Comparison of ENCODE assay signal across 31 cellular contexts in genomic region chr1:238501290-238501689, GRCh38.
"Had no signal": no experiment of that assay in that cellular context is flagged by ENCODE, and none has a peak within 500 bp of the region (broad histone marks: within the 10 kb centered on the region; RNA-seq: fewer than 3 reads in every experiment).

No MANE protein-coding gene starts in this region.

- H3K4me3 ChIP-seq: body of pancreas, esophagus muscularis mucosa had no signal

- H3K27ac ChIP-seq: body of pancreas, esophagus muscularis mucosa had no signal

- DNase-seq: activated CD4-positive, alpha-beta memory T cell treated with anti-CD3 and anti-CD28 coated beads for 36 hours; activated CD4-positive, alpha-beta T cell treated with anti-CD3 and anti-CD28 coated beads for 36 hours; activated CD4-positive, alpha-beta T cell treated with anti-CD3 and anti-CD28 coated beads, Interleukin-2, amount 10 ng/mL, durations not matched to agents 24 days and 14 days; activated CD4-positive, CD25-positive, alpha-beta regulatory T cell; activated CD4-positive, CD25-positive, alpha-beta regulatory T cell treated with anti-CD3 and anti-CD28 coated beads, Interleukin-2, amount 50 U/mL, for 72 hours; activated CD8-positive, alpha-beta memory T cell treated with anti-CD3 and anti-CD28 coated beads, Interleukin-2, amount 10 ng/mL, durations not matched to agents 7 days and 5 days; activated CD8-positive, alpha-beta memory T cell treated with anti-CD3 and anti-CD28 coated beads, Interleukin-2, amount 50 U/mL, for 4 hours; activated CD8-positive, alpha-beta T cell treated with anti-CD3 and anti-CD28 coated beads, Interleukin-2, amount 10 ng/mL, durations not matched to agents 7 days and 5 days; activated gamma-delta T cell; activated naive CD4-positive, alpha-beta T cell; activated naive CD4-positive, alpha-beta T cell treated with anti-CD3 and anti-CD28 coated beads, Interleukin-2, amount 10 ng/mL, durations not matched to agents 7 days and 5 days; activated naive CD8-positive, alpha-beta T cell treated with anti-CD3 and anti-CD28 coated beads, Interleukin-2, amount 10 ng/mL, durations not matched to agents 7 days and 5 days; activated T-cell treated with anti-CD3 and anti-CD28 coated beads, Interleukin-2, amount 50 U/mL, for 24 hours; activated T-cell treated with anti-CD3 and anti-CD28 coated beads, Interleukin-2, amount 50 U/mL, for 72 hours; amniotic stem cell; anterior cingulate cortex; body of pancreas; caudate nucleus; cortex of kidney; dermis blood vessel endothelial cell; effector CD4-positive, alpha-beta T cell; effector memory CD8-positive, alpha-beta T cell; erythroblast; foreskin melanocyte; head of caudate nucleus; hippocampal formation; T-helper 17 cell; T1000 had no signal

- FAIRE-seq: colon had no signal

- H3K36me3 ChIP-seq: esophagus muscularis mucosa had no signal

- H3K4me1 ChIP-seq: body of pancreas, esophagus muscularis mucosa had no signal

- H3K9me3 ChIP-seq: body of pancreas, esophagus muscularis mucosa had no signal

- ATAC-seq: activated CD4-positive, alpha-beta T cell treated with anti-CD3 and anti-CD28 coated beads for 36 hours; activated CD8-positive, alpha-beta memory T cell treated with anti-CD3 and anti-CD28 coated beads, Interleukin-2, amount 10 ng/mL, durations not matched to agents 7 days and 5 days; activated CD8-positive, alpha-beta T cell treated with anti-CD3 and anti-CD28 coated beads, Interleukin-2, amount 10 ng/mL, durations not matched to agents 7 days and 5 days; activated naive CD4-positive, alpha-beta T cell treated with anti-CD3 and anti-CD28 coated beads, Interleukin-2, amount 50 U/mL, for 72 hours; activated T-cell treated with anti-CD3 and anti-CD28 coated beads, Interleukin-2, amount 50 U/mL, for 72 hours; body of pancreas; effector memory CD8-positive, alpha-beta T cell; T-helper 17 cell had no signal

- H3K27me3 ChIP-seq: body of pancreas, esophagus muscularis mucosa had no signal
